In the genomic region with DNA sequence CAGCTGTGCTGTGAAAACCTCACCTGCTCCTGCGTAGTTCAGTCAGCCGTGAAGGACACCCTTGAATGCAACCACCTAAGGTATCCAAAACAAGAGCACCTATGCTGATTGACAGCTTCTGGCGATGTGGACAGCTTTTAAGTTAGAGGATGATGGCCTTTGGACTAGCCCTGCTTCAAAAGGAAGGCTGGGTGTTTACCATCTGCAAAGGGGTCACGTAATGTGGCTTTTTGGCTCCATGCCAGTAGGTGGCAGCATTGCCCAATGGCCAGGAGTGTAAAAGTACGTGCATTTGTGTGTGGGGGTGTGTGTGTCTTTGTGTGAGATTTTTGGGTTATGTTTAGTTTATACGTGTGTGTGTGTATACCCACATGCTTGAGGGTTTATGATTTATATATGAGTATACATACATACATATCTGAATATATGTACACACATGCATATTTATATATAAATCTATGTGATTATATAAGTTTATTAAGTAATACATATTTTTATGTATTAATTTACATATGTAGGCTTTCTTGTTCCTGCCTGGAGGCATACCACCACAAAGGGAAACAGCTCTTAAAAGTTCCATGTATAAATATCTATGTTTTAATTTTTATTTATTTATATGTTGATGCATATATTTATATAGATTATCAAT, we compare ENCODE assay signal across 1 cellular context.
TF ChIP-seq lines count a peak whose summit lies in the region.

No MANE protein-coding gene starts in this region.

TF ChIP-seq in HepG2, 621 proteins besides CTCF, POLR2A, EP300 and RAD21 (continued from another document and continues in another):
- TF ChIP-seq, protein P1, sequence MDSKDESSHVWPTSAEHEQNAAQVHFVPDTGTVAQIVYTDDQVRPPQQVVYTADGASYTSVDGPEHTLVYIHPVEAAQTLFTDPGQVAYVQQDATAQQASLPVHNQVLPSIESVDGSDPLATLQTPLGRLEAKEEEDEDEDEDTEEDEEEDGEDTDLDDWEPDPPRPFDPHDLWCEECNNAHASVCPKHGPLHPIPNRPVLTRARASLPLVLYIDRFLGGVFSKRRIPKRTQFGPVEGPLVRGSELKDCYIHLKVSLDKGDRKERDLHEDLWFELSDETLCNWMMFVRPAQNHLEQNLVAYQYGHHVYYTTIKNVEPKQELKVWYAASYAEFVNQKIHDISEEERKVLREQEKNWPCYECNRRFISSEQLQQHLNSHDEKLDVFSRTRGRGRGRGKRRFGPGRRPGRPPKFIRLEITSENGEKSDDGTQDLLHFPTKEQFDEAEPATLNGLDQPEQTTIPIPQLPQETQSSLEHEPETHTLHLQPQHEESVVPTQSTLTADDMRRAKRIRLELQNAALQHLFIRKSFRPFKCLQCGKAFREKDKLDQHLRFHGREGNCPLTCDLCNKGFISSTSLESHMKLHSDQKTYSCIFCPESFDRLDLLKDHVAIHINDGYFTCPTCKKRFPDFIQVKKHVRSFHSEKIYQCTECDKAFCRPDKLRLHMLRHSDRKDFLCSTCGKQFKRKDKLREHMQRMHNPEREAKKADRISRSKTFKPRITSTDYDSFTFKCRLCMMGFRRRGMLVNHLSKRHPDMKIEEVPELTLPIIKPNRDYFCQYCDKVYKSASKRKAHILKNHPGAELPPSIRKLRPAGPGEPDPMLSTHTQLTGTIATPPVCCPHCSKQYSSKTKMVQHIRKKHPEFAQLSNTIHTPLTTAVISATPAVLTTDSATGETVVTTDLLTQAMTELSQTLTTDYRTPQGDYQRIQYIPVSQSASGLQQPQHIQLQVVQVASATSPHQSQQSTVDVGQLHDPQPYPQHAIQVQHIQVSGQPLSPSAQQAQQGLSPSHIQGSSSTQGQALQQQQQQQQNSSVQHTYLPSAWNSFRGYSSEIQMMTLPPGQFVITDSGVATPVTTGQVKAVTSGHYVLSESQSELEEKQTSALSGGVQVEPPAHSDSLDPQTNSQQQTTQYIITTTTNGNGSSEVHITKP (CRISPR knock-in tag; IDR thresholded peaks at IDR 0.05; ENCODE audit: low read depth), result 0 out of 2 replicates have a peak, but pooled peaks have one; percentile 55
- no peak for TF ChIP-seq MEF2D (CRISPR knock-in tag; IDR thresholded peaks at IDR 0.05)
- TF ChIP-seq NFYC (CRISPR knock-in tag; IDR thresholded peaks at IDR 0.05), result no peak
- TF ChIP-seq PRMT3 (CRISPR knock-in tag; IDR thresholded peaks at IDR 0.05; ENCODE audit: borderline replicate concordance, low read depth), result no peak
- no peak for TF ChIP-seq CBX2 (IDR thresholded peaks at IDR 0.05; ENCODE audit: low read depth, low read length)
- no peak for TF ChIP-seq CBX2 (CRISPR knock-in tag; IDR thresholded peaks at IDR 0.05; ENCODE audit: low read depth)
- TF ChIP-seq CBFB (CRISPR knock-in tag; IDR thresholded peaks at IDR 0.05), result no peak
- TF ChIP-seq HOXA5 (CRISPR knock-in tag; IDR thresholded peaks at IDR 0.05), result no peak
- TF ChIP-seq ARNTL (CRISPR knock-in tag; IDR thresholded peaks at IDR 0.05), result no peak
- TF ChIP-seq, protein P2, sequence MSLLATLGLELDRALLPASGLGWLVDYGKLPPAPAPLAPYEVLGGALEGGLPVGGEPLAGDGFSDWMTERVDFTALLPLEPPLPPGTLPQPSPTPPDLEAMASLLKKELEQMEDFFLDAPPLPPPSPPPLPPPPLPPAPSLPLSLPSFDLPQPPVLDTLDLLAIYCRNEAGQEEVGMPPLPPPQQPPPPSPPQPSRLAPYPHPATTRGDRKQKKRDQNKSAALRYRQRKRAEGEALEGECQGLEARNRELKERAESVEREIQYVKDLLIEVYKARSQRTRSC (CRISPR knock-in tag; IDR thresholded peaks at IDR 0.05; ENCODE audit: low read depth), result no peak
- no peak for TF ChIP-seq PHF5A (CRISPR knock-in tag; IDR thresholded peaks at IDR 0.05; ENCODE audit: low read depth, unreplicated experiment)
- no peak for TF ChIP-seq ZNF496 (CRISPR knock-in tag; IDR thresholded peaks at IDR 0.05; ENCODE audit: insufficient replicate concordance)
- TF ChIP-seq ZNF790 (CRISPR knock-in tag; IDR thresholded peaks at IDR 0.05; ENCODE audit: borderline replicate concordance), result no peak
- TF ChIP-seq, protein P3, sequence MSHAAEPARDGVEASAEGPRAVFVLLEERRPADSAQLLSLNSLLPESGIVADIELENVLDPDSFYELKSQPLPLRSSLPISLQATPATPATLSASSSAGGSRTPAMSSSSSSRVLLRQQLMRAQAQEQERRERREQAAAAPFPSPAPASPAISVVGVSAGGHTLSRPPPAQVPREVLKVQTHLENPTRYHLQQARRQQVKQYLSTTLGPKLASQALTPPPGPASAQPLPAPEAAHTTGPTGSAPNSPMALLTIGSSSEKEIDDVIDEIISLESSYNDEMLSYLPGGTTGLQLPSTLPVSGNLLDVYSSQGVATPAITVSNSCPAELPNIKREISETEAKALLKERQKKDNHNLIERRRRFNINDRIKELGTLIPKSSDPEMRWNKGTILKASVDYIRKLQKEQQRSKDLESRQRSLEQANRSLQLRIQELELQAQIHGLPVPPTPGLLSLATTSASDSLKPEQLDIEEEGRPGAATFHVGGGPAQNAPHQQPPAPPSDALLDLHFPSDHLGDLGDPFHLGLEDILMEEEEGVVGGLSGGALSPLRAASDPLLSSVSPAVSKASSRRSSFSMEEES (CRISPR knock-in tag; IDR thresholded peaks at IDR 0.05), result no peak
- peak; percentile 78 to 79 for TF ChIP-seq NR2F1 (CRISPR knock-in tag; IDR thresholded peaks at IDR 0.05)
- TF ChIP-seq, protein P4, sequence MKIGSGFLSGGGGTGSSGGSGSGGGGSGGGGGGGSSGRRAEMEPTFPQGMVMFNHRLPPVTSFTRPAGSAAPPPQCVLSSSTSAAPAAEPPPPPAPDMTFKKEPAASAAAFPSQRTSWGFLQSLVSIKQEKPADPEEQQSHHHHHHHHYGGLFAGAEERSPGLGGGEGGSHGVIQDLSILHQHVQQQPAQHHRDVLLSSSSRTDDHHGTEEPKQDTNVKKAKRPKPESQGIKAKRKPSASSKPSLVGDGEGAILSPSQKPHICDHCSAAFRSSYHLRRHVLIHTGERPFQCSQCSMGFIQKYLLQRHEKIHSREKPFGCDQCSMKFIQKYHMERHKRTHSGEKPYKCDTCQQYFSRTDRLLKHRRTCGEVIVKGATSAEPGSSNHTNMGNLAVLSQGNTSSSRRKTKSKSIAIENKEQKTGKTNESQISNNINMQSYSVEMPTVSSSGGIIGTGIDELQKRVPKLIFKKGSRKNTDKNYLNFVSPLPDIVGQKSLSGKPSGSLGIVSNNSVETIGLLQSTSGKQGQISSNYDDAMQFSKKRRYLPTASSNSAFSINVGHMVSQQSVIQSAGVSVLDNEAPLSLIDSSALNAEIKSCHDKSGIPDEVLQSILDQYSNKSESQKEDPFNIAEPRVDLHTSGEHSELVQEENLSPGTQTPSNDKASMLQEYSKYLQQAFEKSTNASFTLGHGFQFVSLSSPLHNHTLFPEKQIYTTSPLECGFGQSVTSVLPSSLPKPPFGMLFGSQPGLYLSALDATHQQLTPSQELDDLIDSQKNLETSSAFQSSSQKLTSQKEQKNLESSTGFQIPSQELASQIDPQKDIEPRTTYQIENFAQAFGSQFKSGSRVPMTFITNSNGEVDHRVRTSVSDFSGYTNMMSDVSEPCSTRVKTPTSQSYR (CRISPR knock-in tag; IDR thresholded peaks at IDR 0.05; ENCODE audit: borderline replicate concordance), result no peak
- TF ChIP-seq, protein P5, sequence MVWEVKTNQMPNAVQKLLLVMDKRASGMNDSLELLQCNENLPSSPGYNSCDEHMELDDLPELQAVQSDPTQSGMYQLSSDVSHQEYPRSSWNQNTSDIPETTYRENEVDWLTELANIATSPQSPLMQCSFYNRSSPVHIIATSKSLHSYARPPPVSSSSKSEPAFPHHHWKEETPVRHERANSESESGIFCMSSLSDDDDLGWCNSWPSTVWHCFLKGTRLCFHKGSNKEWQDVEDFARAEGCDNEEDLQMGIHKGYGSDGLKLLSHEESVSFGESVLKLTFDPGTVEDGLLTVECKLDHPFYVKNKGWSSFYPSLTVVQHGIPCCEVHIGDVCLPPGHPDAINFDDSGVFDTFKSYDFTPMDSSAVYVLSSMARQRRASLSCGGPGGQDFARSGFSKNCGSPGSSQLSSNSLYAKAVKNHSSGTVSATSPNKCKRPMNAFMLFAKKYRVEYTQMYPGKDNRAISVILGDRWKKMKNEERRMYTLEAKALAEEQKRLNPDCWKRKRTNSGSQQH (CRISPR knock-in tag; IDR thresholded peaks at IDR 0.05; ENCODE audit: low read depth), result 0 out of 2 replicates have a peak, but pooled peaks have one; percentile 27
- no peak for TF ChIP-seq ZNF572 (CRISPR knock-in tag; IDR thresholded peaks at IDR 0.05)
- TF ChIP-seq, protein P6, sequence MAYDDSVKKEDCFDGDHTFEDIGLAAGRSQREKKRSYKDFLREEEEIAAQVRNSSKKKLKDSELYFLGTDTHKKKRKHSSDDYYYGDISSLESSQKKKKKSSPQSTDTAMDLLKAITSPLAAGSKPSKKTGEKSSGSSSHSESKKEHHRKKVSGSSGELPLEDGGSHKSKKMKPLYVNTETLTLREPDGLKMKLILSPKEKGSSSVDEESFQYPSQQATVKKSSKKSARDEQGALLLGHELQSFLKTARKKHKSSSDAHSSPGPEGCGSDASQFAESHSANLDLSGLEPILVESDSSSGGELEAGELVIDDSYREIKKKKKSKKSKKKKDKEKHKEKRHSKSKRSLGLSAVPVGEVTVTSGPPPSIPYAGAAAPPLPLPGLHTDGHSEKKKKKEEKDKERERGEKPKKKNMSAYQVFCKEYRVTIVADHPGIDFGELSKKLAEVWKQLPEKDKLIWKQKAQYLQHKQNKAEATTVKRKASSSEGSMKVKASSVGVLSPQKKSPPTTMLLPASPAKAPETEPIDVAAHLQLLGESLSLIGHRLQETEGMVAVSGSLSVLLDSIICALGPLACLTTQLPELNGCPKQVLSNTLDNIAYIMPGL (CRISPR knock-in tag; IDR thresholded peaks at IDR 0.05; ENCODE audit: borderline replicate concordance in 1 of 2, low read depth in 1 of 2), result peak in 1 of 2 experiments; percentile 44; a peak in 1 of 4 replicates
- no peak for TF ChIP-seq MZF1 (CRISPR knock-in tag; IDR thresholded peaks at IDR 0.05; ENCODE audit: borderline replicate concordance)
- no peak for TF ChIP-seq MXD4 (CRISPR knock-in tag; IDR thresholded peaks at IDR 0.05)
- peak in 1 of 2 experiments; percentile 46; a peak in 1 of 4 replicates for TF ChIP-seq KLF16 (CRISPR knock-in tag; IDR thresholded peaks at IDR 0.05)
- TF ChIP-seq ZFP36L2 (CRISPR knock-in tag; IDR thresholded peaks at IDR 0.05), result no peak
- TF ChIP-seq JARID2 (CRISPR knock-in tag; IDR thresholded peaks at IDR 0.05; ENCODE audit: insufficient replicate concordance), result no peak
- no peak for TF ChIP-seq ZNF451 (CRISPR knock-in tag; IDR thresholded peaks at IDR 0.05)
- peak; percentile 74; the same call in 1 of the 2 replicates for TF ChIP-seq IRF2 (CRISPR knock-in tag; IDR thresholded peaks at IDR 0.05)
- TF ChIP-seq POGZ (CRISPR knock-in tag; IDR thresholded peaks at IDR 0.05), result peak; percentile 68
- TF ChIP-seq MBNL3 (CRISPR knock-in tag; conservative IDR thresholded peaks at IDR 0.05), result no peak
- no peak for TF ChIP-seq DNMT1 (CRISPR knock-in tag; IDR thresholded peaks at IDR 0.05)
- TF ChIP-seq WIZ (CRISPR knock-in tag; IDR thresholded peaks at IDR 0.05), result no peak
- no peak for TF ChIP-seq KMT2B (CRISPR knock-in tag; IDR thresholded peaks at IDR 0.05)
- no peak for TF ChIP-seq ESRRA (CRISPR knock-in tag; IDR thresholded peaks at IDR 0.05; ENCODE audit: low read depth)
- TF ChIP-seq, protein P7, sequence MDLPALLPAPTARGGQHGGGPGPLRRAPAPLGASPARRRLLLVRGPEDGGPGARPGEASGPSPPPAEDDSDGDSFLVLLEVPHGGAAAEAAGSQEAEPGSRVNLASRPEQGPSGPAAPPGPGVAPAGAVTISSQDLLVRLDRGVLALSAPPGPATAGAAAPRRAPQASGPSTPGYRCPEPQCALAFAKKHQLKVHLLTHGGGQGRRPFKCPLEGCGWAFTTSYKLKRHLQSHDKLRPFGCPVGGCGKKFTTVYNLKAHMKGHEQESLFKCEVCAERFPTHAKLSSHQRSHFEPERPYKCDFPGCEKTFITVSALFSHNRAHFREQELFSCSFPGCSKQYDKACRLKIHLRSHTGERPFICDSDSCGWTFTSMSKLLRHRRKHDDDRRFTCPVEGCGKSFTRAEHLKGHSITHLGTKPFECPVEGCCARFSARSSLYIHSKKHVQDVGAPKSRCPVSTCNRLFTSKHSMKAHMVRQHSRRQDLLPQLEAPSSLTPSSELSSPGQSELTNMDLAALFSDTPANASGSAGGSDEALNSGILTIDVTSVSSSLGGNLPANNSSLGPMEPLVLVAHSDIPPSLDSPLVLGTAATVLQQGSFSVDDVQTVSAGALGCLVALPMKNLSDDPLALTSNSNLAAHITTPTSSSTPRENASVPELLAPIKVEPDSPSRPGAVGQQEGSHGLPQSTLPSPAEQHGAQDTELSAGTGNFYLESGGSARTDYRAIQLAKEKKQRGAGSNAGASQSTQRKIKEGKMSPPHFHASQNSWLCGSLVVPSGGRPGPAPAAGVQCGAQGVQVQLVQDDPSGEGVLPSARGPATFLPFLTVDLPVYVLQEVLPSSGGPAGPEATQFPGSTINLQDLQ (CRISPR knock-in tag; IDR thresholded peaks at IDR 0.05), result no peak
- no peak for TF ChIP-seq ZNF776 (CRISPR knock-in tag; IDR thresholded peaks at IDR 0.05)
- TF ChIP-seq MYC (CRISPR knock-in tag; IDR thresholded peaks at IDR 0.05; ENCODE audit: borderline replicate concordance), result no peak
- TF ChIP-seq HMG20A (CRISPR knock-in tag; IDR thresholded peaks at IDR 0.05; ENCODE audit: borderline replicate concordance), result peak; percentile 62; the same call in 1 of the 2 replicates
- TF ChIP-seq ZNF10 (CRISPR knock-in tag; IDR thresholded peaks at IDR 0.05; ENCODE audit: borderline replicate concordance, low read depth), result no peak
- TF ChIP-seq ZNF652 (CRISPR knock-in tag; IDR thresholded peaks at IDR 0.05; ENCODE audit: borderline replicate concordance, low read depth), result no peak
- no peak for TF ChIP-seq ZNF367 (CRISPR knock-in tag; IDR thresholded peaks at IDR 0.05; ENCODE audit: borderline replicate concordance)
- TF ChIP-seq REXO4 (CRISPR knock-in tag; IDR thresholded peaks at IDR 0.05; ENCODE audit: borderline replicate concordance), result no peak
- TF ChIP-seq ZNF737 (CRISPR knock-in tag; IDR thresholded peaks at IDR 0.05; ENCODE audit: borderline replicate concordance), result no peak
- TF ChIP-seq HNRNPL (IDR thresholded peaks at IDR 0.05; ENCODE audit: low read depth, low read length), result no peak
- TF ChIP-seq ZNF781 (CRISPR knock-in tag; IDR thresholded peaks at IDR 0.05; ENCODE audit: borderline replicate concordance, not compliant biosample characterization), result no peak
- TF ChIP-seq, protein P8, sequence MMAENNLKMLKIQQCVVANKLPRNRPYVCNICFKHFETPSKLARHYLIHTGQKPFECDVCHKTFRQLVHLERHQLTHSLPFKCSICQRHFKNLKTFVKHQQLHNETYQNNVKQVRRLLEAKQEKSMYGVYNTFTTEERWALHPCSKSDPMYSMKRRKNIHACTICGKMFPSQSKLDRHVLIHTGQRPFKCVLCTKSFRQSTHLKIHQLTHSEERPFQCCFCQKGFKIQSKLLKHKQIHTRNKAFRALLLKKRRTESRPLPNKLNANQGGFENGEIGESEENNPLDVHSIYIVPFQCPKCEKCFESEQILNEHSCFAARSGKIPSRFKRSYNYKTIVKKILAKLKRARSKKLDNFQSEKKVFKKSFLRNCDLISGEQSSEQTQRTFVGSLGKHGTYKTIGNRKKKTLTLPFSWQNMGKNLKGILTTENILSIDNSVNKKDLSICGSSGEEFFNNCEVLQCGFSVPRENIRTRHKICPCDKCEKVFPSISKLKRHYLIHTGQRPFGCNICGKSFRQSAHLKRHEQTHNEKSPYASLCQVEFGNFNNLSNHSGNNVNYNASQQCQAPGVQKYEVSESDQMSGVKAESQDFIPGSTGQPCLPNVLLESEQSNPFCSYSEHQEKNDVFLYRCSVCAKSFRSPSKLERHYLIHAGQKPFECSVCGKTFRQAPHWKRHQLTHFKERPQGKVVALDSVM (CRISPR knock-in tag; IDR thresholded peaks at IDR 0.05), result no peak
- no peak for TF ChIP-seq MAF1 (CRISPR knock-in tag; IDR thresholded peaks at IDR 0.05; ENCODE audit: borderline replicate concordance)
- TF ChIP-seq MTA1 (CRISPR knock-in tag; IDR thresholded peaks at IDR 0.05; ENCODE audit: borderline replicate concordance), result no peak
- no peak for TF ChIP-seq ZNF589 (CRISPR knock-in tag; conservative IDR thresholded peaks at IDR 0.05)
